In genomic region chr17:56824503-56824902, GRCh38 we compare ENCODE assay signal across 1 cellular context.
TF ChIP-seq lines count a peak whose summit lies in the region.

No MANE protein-coding gene starts in this region.

TF ChIP-seq in GM23338, 12 proteins besides CTCF, POLR2A, EP300 and RAD21 (continued from another document):
- TF ChIP-seq ZNF462 (CRISPR knock-in tag; IDR thresholded peaks at IDR 0.05) (no peak), JUNB (IDR thresholded peaks at IDR 0.05; ENCODE audit: unreplicated experiment) (no peak), POLR2AphosphoS5 (IDR thresholded peaks at IDR 0.05; ENCODE audit: low read depth) (no peak), NANOG (IDR thresholded peaks at IDR 0.05; ENCODE audit: borderline replicate concordance) (no peak), ETS1 (IDR thresholded peaks at IDR 0.05) (no peak)
TF ChIP-seq in GM23338: peak in this region for 0.
